In genomic region chr12:28349196-28349595, GRCh38 we compare ENCODE assay signal across 3 cellular contexts.
"Had no signal": no experiment of that assay in that cellular context is flagged by ENCODE, and none has a peak within 500 bp of the region (broad histone marks: within the 10 kb centered on the region; RNA-seq: fewer than 3 reads in every experiment).

No MANE protein-coding gene starts in this region.

- H3K4me3 ChIP-seq: GM12878 had no signal

- ATAC-seq: GM12878 had no signal

- DNase-seq: GDM1, GF-D8 had no signal
